16 cellular contexts compared by ENCODE assay signal in genomic region chr4:150580244-150580643, GRCh38. TPM values are rescaled to one million over a fixed set of nuclear protein-coding genes. Genes with fewer than 3 reads are reported as not detected.
DNase-seq lines count a peak whose midpoint lies in the region; ATAC-seq and TF ChIP-seq lines count a peak whose summit lies in the region.
"Had no signal": no experiment of that assay in that cellular context is flagged by ENCODE, and none has a peak within 500 bp of the region (broad histone marks: within the 10 kb centered on the region; RNA-seq: fewer than 3 reads in every experiment).

No MANE protein-coding gene starts in this region.

- no peak overlapping the region for H2BK12ac ChIP-seq in mesenchymal stem cell (ENCODE audit: low read length in 2 of 2)

- no peaks in the 10 kb centered on the region for H3K9me3 ChIP-seq in HEK293 (ENCODE audit: control insufficient read depth, insufficient read depth, low read depth, low read length)
- no peaks in the 10 kb centered on the region for H3K9me3 ChIP-seq in colonic mucosa
- peaks cover 19% of the 10 kb centered on the region for H3K9me3 ChIP-seq in mesenchymal stem cell (ENCODE audit: control insufficient read depth, low read length)
- H3K9me3 ChIP-seq in skeletal muscle tissue (ENCODE audit: control insufficient read depth in 3 of 3, low read length in 3 of 3), result peaks cover 0 to 5% (median 3%) of the 10 kb centered on the region in 3 donors
- no peaks in the 10 kb centered on the region for H3K9me3 ChIP-seq in PC-3 (ENCODE audit: low read length)
- H3K9me3 ChIP-seq: mucosa of descending colon had no signal

- H3K4me3 ChIP-seq in HEK293 (ENCODE audit: low read depth, low read length), result no peak overlapping the region
- H3K4me3 ChIP-seq in colonic mucosa, result peak overlapping the region; percentile 13
- peak overlapping the region in 1 of 2 experiments; percentile 69 for H3K4me3 ChIP-seq in mesenchymal stem cell (ENCODE audit: insufficient read depth in 1 of 2, low read depth in 1 of 2, low read length in 2 of 2)
- peak overlapping the region in 1 of 3 donors; percentile 35 for H3K4me3 ChIP-seq in skeletal muscle tissue (ENCODE audit: low read length in 3 of 3)
- no peak overlapping the region for H3K4me3 ChIP-seq in PC-3 (ENCODE audit: low read length)
- H3K4me3 ChIP-seq: mucosa of descending colon, SK-N-MC had no signal

- no peak overlapping the region for H2BK120ac ChIP-seq in mesenchymal stem cell (ENCODE audit: low read depth, low read length)

- H3K27ac ChIP-seq in HEK293 (ENCODE audit: extremely low read depth, low read depth, low read length) (peak overlapping the region; percentile 24; the same call in 1 of the 2 replicates), colonic mucosa (peak overlapping the region; percentile 53), mesenchymal stem cell (ENCODE audit: low read length, poor library complexity, severe bottlenecking) (no peak overlapping the region), skeletal muscle tissue (ENCODE audit: low read depth, low read length) (no peak overlapping the region), PC-3 (ENCODE audit: low read length) (no peak overlapping the region)
- H3K27ac ChIP-seq: SK-N-MC had no signal

- POLR2A ChIA-PET in HEK293 (lab: Yijun Ruan, JAX) (no interaction called here), PC-3 (lab: Charles Lee; ENCODE audit: unreplicated experiment) (interaction anchor here (0.7 kb wide), 1 partner anchor 276 kb away, joined by 4 read pairs; no protein-coding TSS in a partner anchor)

- H4K8ac ChIP-seq in mesenchymal stem cell (ENCODE audit: low read length), result no peak overlapping the region

- H4K91ac ChIP-seq in mesenchymal stem cell (ENCODE audit: low read length), result no peak overlapping the region

- H3K36me3 ChIP-seq in HEK293 (ENCODE audit: control insufficient read depth in 2 of 2, insufficient read depth in 1 of 2, low read length in 2 of 2), result peaks cover 0 to 12% of the 10 kb centered on the region in 2 experiments; a peak in 1 of 3 replicates
- H3K36me3 ChIP-seq in colonic mucosa, result no peaks in the 10 kb centered on the region
- H3K36me3 ChIP-seq in mesenchymal stem cell (ENCODE audit: control insufficient read depth in 1 of 2, insufficient read depth in 2 of 2, low read depth in 1 of 2, low read length in 2 of 2), result peaks cover 0 to 4% of the 10 kb centered on the region in 2 experiments
- H3K36me3 ChIP-seq in skeletal muscle tissue (ENCODE audit: control insufficient read depth in 3 of 3, insufficient read depth in 3 of 3, low read length in 3 of 3), result peaks cover 3 to 5% (median 4%) of the 10 kb centered on the region in 3 donors
- no peaks in the 10 kb centered on the region; the same call in 1 of the 2 replicates for H3K36me3 ChIP-seq in PC-3 (ENCODE audit: low read depth, low read length)

- no peak overlapping the region for H2BK15ac ChIP-seq in mesenchymal stem cell (ENCODE audit: low read depth, poor library complexity, severe bottlenecking)

- no peaks in the 10 kb centered on the region for H3K27me3 ChIP-seq in colonic mucosa
- H3K27me3 ChIP-seq in mesenchymal stem cell (ENCODE audit: control insufficient read depth in 1 of 2, insufficient read depth in 1 of 2, low read length in 2 of 2), result no peaks in the 10 kb centered on the region
- peaks cover 0 to 2% (median 0%) of the 10 kb centered on the region in 3 donors for H3K27me3 ChIP-seq in skeletal muscle tissue (ENCODE audit: control insufficient read depth in 3 of 3, insufficient read depth in 3 of 3, low read length in 3 of 3)
- no peaks in the 10 kb centered on the region for H3K27me3 ChIP-seq in PC-3 (ENCODE audit: low read length)

- peak overlapping the region in 1 of 2 donors; percentile 46 for H3K9ac ChIP-seq in colonic mucosa (ENCODE audit: low read depth in 2 of 2, low read length in 2 of 2)
- peak overlapping the region; percentile 23 for H3K9ac ChIP-seq in mesenchymal stem cell (ENCODE audit: low read length)
- H3K9ac ChIP-seq in skeletal muscle tissue (ENCODE audit: low read depth in 1 of 3, low read length in 3 of 3), result peak overlapping the region in 2 of 3 donors; percentile 30 to 41
- no peak overlapping the region for H3K9ac ChIP-seq in PC-3 (ENCODE audit: low read length)

- BruUV-seq in PC-3 (replicated peaks; lab: Mats Ljungman, UMichigan), result no TSS peak

- H3K4me2 ChIP-seq in mesenchymal stem cell (ENCODE audit: low read length, poor library complexity, severe bottlenecking) (peak overlapping the region; percentile 83), PC-3 (ENCODE audit: low read length) (no peak overlapping the region)

- H2AK5ac ChIP-seq in mesenchymal stem cell (ENCODE audit: low read length, severe bottlenecking), result no peak overlapping the region

- no peaks in the 10 kb centered on the region for H3F3A ChIP-seq in PC-3 (ENCODE audit: low read length, unreplicated experiment)

- no peak overlapping the region for H3K4ac ChIP-seq in mesenchymal stem cell (ENCODE audit: low read depth in 1 of 2, low read length in 2 of 2)

- no peak overlapping the region for H3K23ac ChIP-seq in mesenchymal stem cell (ENCODE audit: low read length in 2 of 2)

- DNase-seq in colonic mucosa (no peak), mesenchymal stem cell (no peak), NCI-H82 (lab: John Stamatoyannopoulos, UW) (no peak), NCI-H1092 treated with DMSO at 0.1 percent for 48 hours (lab: John Stamatoyannopoulos, UW) (no peak), PC-3 (no peak)
- DNase-seq: amygdala; CD4-positive, alpha-beta T cell; Karpas-422; NCI-H187; NCI-H748 treated with DMSO at 0.1 percent for 48 hours; stimulated activated CD8-positive, alpha-beta memory T cell treated with anti-CD3 and anti-CD28 coated beads, Interleukin-4, amount 100 ng/mL, for 48 hours had no signal

- H3K79me1 ChIP-seq in mesenchymal stem cell (replicated peaks; ENCODE audit: low read length, poor library complexity, severe bottlenecking), result peaks cover 2% of the 10 kb centered on the region

- no peak overlapping the region for H2BK5ac ChIP-seq in mesenchymal stem cell (ENCODE audit: low read depth, low read length, poor library complexity, severe bottlenecking)

- H3K79me2 ChIP-seq in PC-3 (ENCODE audit: low read length), result no peaks in the 10 kb centered on the region

- H3K14ac ChIP-seq in mesenchymal stem cell (ENCODE audit: low read length in 2 of 2), result no peak overlapping the region

- 42% methylated on average over 8 of the region's 11 CpGs for WGBS in mesenchymal stem cell

- H3K18ac ChIP-seq in mesenchymal stem cell (ENCODE audit: low read depth in 1 of 2, low read length in 2 of 2), result no peak overlapping the region

- TF ChIP-seq CTCF in HEK293 (tag by site-specific recombination; IDR thresholded peaks at IDR 0.05), result no peak
- TF ChIP-seq CTCF in colonic mucosa (IDR thresholded peaks at IDR 0.05), result no peak
- no peak for TF ChIP-seq CTCF in PC-3 (conservative IDR thresholded peaks at IDR 0.05; ENCODE audit: low read depth, low read length)

- no peaks in the 10 kb centered on the region for H3K9me2 ChIP-seq in PC-3 (replicated peaks; ENCODE audit: low read length)

- H3K4me1 ChIP-seq in HEK293 (ENCODE audit: control insufficient read depth, insufficient read depth, low read length) (no peaks in the 10 kb centered on the region), colonic mucosa (no peaks in the 10 kb centered on the region), mesenchymal stem cell (ENCODE audit: control insufficient read depth, insufficient read depth, low read depth, low read length) (peaks cover 14% of the 10 kb centered on the region), skeletal muscle tissue (ENCODE audit: control insufficient read depth in 3 of 3, insufficient read depth in 3 of 3, low read length in 3 of 3) (no peaks in the 10 kb centered on the region), PC-3 (ENCODE audit: insufficient read depth, low read length) (no peaks in the 10 kb centered on the region)

- H2AFZ ChIP-seq in mesenchymal stem cell (ENCODE audit: low read depth, low read length) (no peak overlapping the region), PC-3 (ENCODE audit: low read length) (no peak overlapping the region)

- H4K20me1 ChIP-seq in PC-3 (ENCODE audit: low read length), result no peaks in the 10 kb centered on the region

- intact Hi-C loops in colonic mucosa (cut with DNase I) (no loop called here), PC-3 (cut with micrococcal nuclease) (no loop called here)

- ATAC-seq in HG02840 (IDR thresholded peaks at IDR 0.05; ENCODE audit: low FRiP score, unreplicated experiment), result no peak
- ATAC-seq in PC-3, result no peak

- CTCF ChIA-PET in HEK293 (lab: Yijun Ruan, JAX), result interaction anchor here (0.6 to 0.9 kb wide), 2 partner anchors 282 to 431 kb away, joined by 3 to 4 read pairs; no protein-coding TSS in a partner anchor
- CTCF ChIA-PET in PC-3 (lab: Charles Lee), result no interaction called here

TF ChIP-seq in HEK293, 187 proteins besides CTCF, POLR2A, EP300 and RAD21:
- TF ChIP-seq ZNF549 (tag by site-specific recombination; IDR thresholded peaks at IDR 0.05) (no peak), ZNF837 (tag by site-specific recombination; IDR thresholded peaks at IDR 0.05) (no peak), ZNF335 (tag by site-specific recombination; conservative IDR thresholded peaks at IDR 0.05) (peak; percentile 33; the same call in 1 of the 2 replicates), ZNF416 (tag by site-specific recombination; IDR thresholded peaks at IDR 0.05) (no peak), ZNF768 (tag by site-specific recombination; IDR thresholded peaks at IDR 0.05) (no peak)

RNA-seq across cellular contexts. Expression of gene MAB21L2, which starts 1.7 kb away (rescaled TPM):
- total RNA-seq in colonic mucosa (10 to 100 TPM in 1 of 2 donors, 1 to 10 TPM in 1; 2.0 to 27.5 TPM), skeletal muscle tissue (under 0.01 TPM), PC-3 (2014; rRNA removed) (not detected in 2 replicates)
- polyA plus RNA-seq in mesenchymal stem cell (2013, experiment 1 of 2), result 12.8 TPM
- 12.9 TPM for polyA plus RNA-seq in mesenchymal stem cell (2013, experiment 2 of 2)
- total RNA-seq: CD4-positive, alpha-beta T cell had no signal

Comparison
In these comparisons a context has a peak if more than half of its experiments do, and no peak if none do; other contexts are left out.
1. H3K27ac ChIP-seq: peak in HEK293 (single experiment) and colonic mucosa (single experiment); none in mesenchymal stem cell (single experiment), skeletal muscle tissue (single experiment) and PC-3 (single experiment).